In the genomic region with DNA sequence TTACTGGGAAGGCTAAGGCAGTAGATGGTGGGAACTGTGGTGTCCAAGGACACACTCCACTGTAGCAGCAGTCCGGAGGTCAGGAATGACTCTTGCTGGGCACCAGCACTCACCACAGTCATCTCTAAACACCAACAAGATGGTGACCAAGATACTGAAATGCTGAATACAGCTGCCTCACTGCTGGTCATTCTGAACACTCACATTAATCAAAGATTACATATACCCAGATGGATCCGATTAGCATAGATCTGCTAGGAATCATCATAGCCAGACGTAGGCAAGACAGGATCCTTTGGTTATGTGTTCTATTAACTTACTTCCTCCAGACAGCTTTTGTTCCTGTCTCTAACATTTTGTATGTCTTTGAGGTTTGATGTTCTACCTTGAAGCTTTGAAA, we compare ENCODE assay signal across 14 cellular contexts.
DNase-seq lines count a peak whose midpoint lies in the region; TF ChIP-seq lines count a peak whose summit lies in the region.
"Had no signal": no experiment of that assay in that cellular context is flagged by ENCODE, and none has a peak within 500 bp of the region (broad histone marks: within the 10 kb centered on the region; RNA-seq: fewer than 3 reads in every experiment).

No MANE protein-coding gene starts in this region.

- no peak overlapping the region for H3K4me3 ChIP-seq in HFF-Myc (replicated peaks; ENCODE audit: low read depth, low read length)
- H3K4me3 ChIP-seq: A549; BLaER1 treated with 17β-estradiol and CSF1 and Interleukin-3, amounts not matched to agents 10 nM and 100 nM; GM23338 had no signal

- H3K27ac ChIP-seq in cingulate gyrus (ENCODE audit: low read depth, low read length): peak overlapping the region; percentile 35
- H3K27ac ChIP-seq: A549; BLaER1 treated with 17β-estradiol and CSF1 and Interleukin-3, amounts not matched to agents 10 nM and 100 nM had no signal

- TF ChIP-seq CTCF in HFF-Myc (IDR thresholded peaks at IDR 0.05; ENCODE audit: low read depth, low read length, missing control alignments): no peak

- DNase-seq in GM03348 (ENCODE audit: low spot score): peak; percentile 13
- peak; percentile 15 for DNase-seq in HFF-Myc (ENCODE audit: extremely low read depth, low read depth)
- peak; percentile 30 for DNase-seq in myocyte (ENCODE audit: low read depth)
- DNase-seq in dermis blood vessel endothelial cell: no peak
- DNase-seq in NOMO-1 treated with DMSO at 0.1 percent for 48 hours (lab: John Stamatoyannopoulos, UW; ENCODE audit: unreplicated experiment): no peak
- DNase-seq in NOMO-1 (lab: John Stamatoyannopoulos, UW; ENCODE audit: unreplicated experiment in 2 of 2): no peak
- DNase-seq: CD4-positive, CD25-positive, alpha-beta regulatory T cell; DMS53; GF-D8; H7 had no signal

Comparison
In these comparisons a context has a peak if more than half of its experiments do, and no peak if none do; other contexts are left out.
1. DNase-seq: peak in GM03348 (single experiment), HFF-Myc (single experiment) and myocyte (single experiment); none in dermis blood vessel endothelial cell (single experiment), NOMO-1 treated with DMSO at 0.1 percent for 48 hours (single experiment) and NOMO-1 (0 of 2).